8 cellular contexts compared by ENCODE assay signal in genomic region chr13:86651171-86651570, GRCh38.
DNase-seq lines count a peak whose midpoint lies in the region; ATAC-seq and TF ChIP-seq lines count a peak whose summit lies in the region.
"Not testable (repeated sequence)": the region's sequence is repeated elsewhere in the genome, so short reads cannot be mapped to it uniquely, and the experiment has no call there.

No MANE protein-coding gene starts in this region.

- not testable (repeated sequence) for H3K4me3 ChIP-seq in DND-41 (ENCODE audit: low read depth in 1 of 2, low read length in 2 of 2); NT2/D1 (ENCODE audit: insufficient read length, low read depth); hepatocyte; mesenchymal stem cell (ENCODE audit: insufficient read depth in 1 of 2, low read depth in 1 of 2, low read length in 2 of 2); neuronal stem cell (ENCODE audit: low read length in 2 of 2)

- not testable (repeated sequence) for H3K79me2 ChIP-seq in DND-41 (ENCODE audit: insufficient read depth, low read length); hepatocyte

- not testable (repeated sequence) for H3K4me3 Mint-ChIP-seq in WTC11

- H3K4ac ChIP-seq in mesenchymal stem cell (ENCODE audit: low read depth in 1 of 2, low read length in 2 of 2); neuronal stem cell (ENCODE audit: low read length): not testable (repeated sequence)

- not testable (repeated sequence) for H2BK5ac ChIP-seq in mesenchymal stem cell (ENCODE audit: low read depth, low read length, poor library complexity, severe bottlenecking); neuronal stem cell (ENCODE audit: low read length)

- 39% methylated on average over 5 of the region's 5 CpGs for WGBS in hepatocyte (ENCODE audit: low lambda C conversion rate, missing lambda C conversion rate)
- WGBS in mesenchymal stem cell: 56% methylated on average over 5 of the region's 5 CpGs
- no CpG with 5 or more reads among the region's 5 CpGs for WGBS in neuronal stem cell (ENCODE audit: extremely low coverage in 2 of 2, insufficient read length in 2 of 2, insufficient replicate concordance in 1 of 2), 2 donors

- H4K91ac ChIP-seq in mesenchymal stem cell (ENCODE audit: low read length); neuronal stem cell (ENCODE audit: low read depth, low read length, poor library complexity): not testable (repeated sequence)

- H2AK5ac ChIP-seq in mesenchymal stem cell (ENCODE audit: low read length, severe bottlenecking); neuronal stem cell (ENCODE audit: low read depth, low read length): not testable (repeated sequence)

- H3K4me1 ChIP-seq in DND-41 (ENCODE audit: insufficient read depth, low read length); NT2/D1 (ENCODE audit: insufficient read depth, insufficient read length); hepatocyte (ENCODE audit: insufficient read depth); mesenchymal stem cell (ENCODE audit: control insufficient read depth, insufficient read depth, low read depth, low read length); neuronal stem cell (ENCODE audit: control insufficient read depth in 2 of 2, insufficient read depth in 1 of 2, low read depth in 1 of 2, low read length in 2 of 2): not testable (repeated sequence)

- not testable (repeated sequence) for H3K27ac ChIP-seq in DND-41 (ENCODE audit: low read length); hepatocyte; mesenchymal stem cell (ENCODE audit: low read length, poor library complexity, severe bottlenecking); neuronal stem cell (replicated peaks; ENCODE audit: low read length)

- H2AFZ ChIP-seq in DND-41 (ENCODE audit: low read depth, low read length); hepatocyte; mesenchymal stem cell (ENCODE audit: low read depth, low read length): not testable (repeated sequence)
- H2AFZ ChIP-seq in neuronal stem cell (ENCODE audit: low read length): peak overlapping the region; percentile 59

- CTCF ChIA-PET in WTC11 (lab: Charles Lee): not testable (repeated sequence)

- not testable (repeated sequence) for H3K9me2 ChIP-seq in hepatocyte (replicated peaks; ENCODE audit: insufficient read depth)

- not testable (repeated sequence) for H3K9me3 ChIP-seq in DND-41 (ENCODE audit: insufficient read depth, low read length, severe bottlenecking); NT2/D1 (ENCODE audit: insufficient read depth, low read length); hepatocyte (ENCODE audit: low read depth); mesenchymal stem cell (ENCODE audit: control insufficient read depth, low read length); neuronal stem cell (replicated peaks in 1 of 2; ENCODE audit: control insufficient read depth in 2 of 2, insufficient read depth in 1 of 2, low read depth in 1 of 2, low read length in 2 of 2)

- POLR2A ChIA-PET in WTC11 (lab: Charles Lee): not testable (repeated sequence)

- not testable (repeated sequence) for H4K8ac ChIP-seq in mesenchymal stem cell (ENCODE audit: low read length); neuronal stem cell (ENCODE audit: low read depth, low read length)

- H3K36me3 Mint-ChIP-seq in WTC11: not testable (repeated sequence)

- not testable (repeated sequence) for H3K27me3 Mint-ChIP-seq in WTC11 (ENCODE audit: low read depth)

- not testable (repeated sequence) for H3K79me1 ChIP-seq in mesenchymal stem cell (replicated peaks; ENCODE audit: low read length, poor library complexity, severe bottlenecking); neuronal stem cell (ENCODE audit: low read depth, low read length)

- not testable (repeated sequence) for H3K9ac ChIP-seq in DND-41 (ENCODE audit: low read depth, low read length); NT2/D1 (ENCODE audit: insufficient read length, low read depth); mesenchymal stem cell (ENCODE audit: low read length); neuronal stem cell (ENCODE audit: low read depth, low read length, poor library complexity)

- not testable (repeated sequence) for H3K18ac ChIP-seq in mesenchymal stem cell (ENCODE audit: low read depth in 1 of 2, low read length in 2 of 2); neuronal stem cell (ENCODE audit: low read length)

- in situ Hi-C loops in KBM-7 (cut with MboI; ENCODE audit: low pct_unique_long_range_greater_than_20kb, low sequenced_read_pairs): not testable (repeated sequence)

- not testable (repeated sequence) for H2BK15ac ChIP-seq in mesenchymal stem cell (ENCODE audit: low read depth, poor library complexity, severe bottlenecking); neuronal stem cell (ENCODE audit: low read length)

- H3K27ac Mint-ChIP-seq in WTC11: not testable (repeated sequence)

- DNase-seq in DND-41 (peak; percentile 8), KBM-7 (peak; percentile 4), NCI-H2171 treated with DMSO at 0.1 percent for 48 hours (lab: John Stamatoyannopoulos, UW) (peak; percentile 57), NT2/D1 (ENCODE audit: low read depth, low spot score) (peak; percentile 8), WTC11 (ENCODE audit: low spot score) (peak; percentile 54), hepatocyte (ENCODE audit: low spot score) (peak; percentile 23), mesenchymal stem cell (peak; percentile 3)
- not testable (repeated sequence) for DNase-seq in neuronal stem cell (ENCODE audit: low spot score)

- not testable (repeated sequence) for H3K4me1 Mint-ChIP-seq in WTC11

- not testable (repeated sequence) for TF ChIP-seq CTCF in DND-41 (IDR thresholded peaks at IDR 0.05; ENCODE audit: borderline replicate concordance, extremely low read depth, low read length, poor library complexity, severe bottlenecking); WTC11 (IDR thresholded peaks at IDR 0.05); hepatocyte (IDR thresholded peaks at IDR 0.05; ENCODE audit: poor library complexity)

- not testable (repeated sequence) for H2BK120ac ChIP-seq in mesenchymal stem cell (ENCODE audit: low read depth, low read length); neuronal stem cell (ENCODE audit: low read depth, low read length)

- H3K9me3 Mint-ChIP-seq in WTC11: not testable (repeated sequence)

- H3K27me3 ChIP-seq in DND-41 (ENCODE audit: insufficient read depth, low read length, poor library complexity); NT2/D1 (ENCODE audit: insufficient read depth, insufficient read length); hepatocyte; mesenchymal stem cell (ENCODE audit: control insufficient read depth in 1 of 2, insufficient read depth in 1 of 2, low read length in 2 of 2); neuronal stem cell (ENCODE audit: control insufficient read depth in 3 of 3, insufficient read depth in 3 of 3, low read depth in 1 of 3, low read length in 3 of 3): not testable (repeated sequence)

- H4K20me1 ChIP-seq in DND-41 (ENCODE audit: insufficient read depth, low read length); hepatocyte (ENCODE audit: insufficient read depth, poor library complexity, severe bottlenecking): not testable (repeated sequence)

- H3K14ac ChIP-seq in mesenchymal stem cell (ENCODE audit: low read length in 2 of 2); neuronal stem cell (ENCODE audit: low read length): not testable (repeated sequence)

- not testable (repeated sequence) for H3K23ac ChIP-seq in mesenchymal stem cell (ENCODE audit: low read length in 2 of 2); neuronal stem cell (ENCODE audit: low read depth, low read length, poor library complexity)

- not testable (repeated sequence) for H3K36me3 ChIP-seq in DND-41 (ENCODE audit: insufficient read depth, low read length); NT2/D1 (ENCODE audit: insufficient read depth, insufficient read length, low read length); hepatocyte (replicated peaks; ENCODE audit: insufficient read depth, low read depth); mesenchymal stem cell (ENCODE audit: control insufficient read depth in 1 of 2, insufficient read depth in 2 of 2, low read depth in 1 of 2, low read length in 2 of 2); neuronal stem cell (replicated peaks in 1 of 2; ENCODE audit: control insufficient read depth in 2 of 2, insufficient read depth in 2 of 2, low read length in 2 of 2)

- H3K4me2 ChIP-seq in DND-41 (ENCODE audit: insufficient read depth, low read length); hepatocyte; mesenchymal stem cell (ENCODE audit: low read length, poor library complexity, severe bottlenecking); neuronal stem cell (ENCODE audit: insufficient read depth, low read length, poor library complexity, severe bottlenecking): not testable (repeated sequence)

- H2BK12ac ChIP-seq in mesenchymal stem cell (ENCODE audit: low read length in 2 of 2); neuronal stem cell (ENCODE audit: low read length): not testable (repeated sequence)

- not testable (repeated sequence) for ATAC-seq in DND-41 (ENCODE audit: insufficient read depth, low read depth)
- ATAC-seq in WTC11: peak; percentile 44

TF ChIP-seq in WTC11, 78 proteins besides CTCF, POLR2A, EP300 and RAD21:
- 0 out of 2 replicates have a peak, but pooled peaks have one; percentile 28 for TF ChIP-seq FOXK1 (CRISPR knock-in tag; IDR thresholded peaks at IDR 0.05)
